21 cellular contexts compared by ENCODE assay signal in the genomic region with DNA sequence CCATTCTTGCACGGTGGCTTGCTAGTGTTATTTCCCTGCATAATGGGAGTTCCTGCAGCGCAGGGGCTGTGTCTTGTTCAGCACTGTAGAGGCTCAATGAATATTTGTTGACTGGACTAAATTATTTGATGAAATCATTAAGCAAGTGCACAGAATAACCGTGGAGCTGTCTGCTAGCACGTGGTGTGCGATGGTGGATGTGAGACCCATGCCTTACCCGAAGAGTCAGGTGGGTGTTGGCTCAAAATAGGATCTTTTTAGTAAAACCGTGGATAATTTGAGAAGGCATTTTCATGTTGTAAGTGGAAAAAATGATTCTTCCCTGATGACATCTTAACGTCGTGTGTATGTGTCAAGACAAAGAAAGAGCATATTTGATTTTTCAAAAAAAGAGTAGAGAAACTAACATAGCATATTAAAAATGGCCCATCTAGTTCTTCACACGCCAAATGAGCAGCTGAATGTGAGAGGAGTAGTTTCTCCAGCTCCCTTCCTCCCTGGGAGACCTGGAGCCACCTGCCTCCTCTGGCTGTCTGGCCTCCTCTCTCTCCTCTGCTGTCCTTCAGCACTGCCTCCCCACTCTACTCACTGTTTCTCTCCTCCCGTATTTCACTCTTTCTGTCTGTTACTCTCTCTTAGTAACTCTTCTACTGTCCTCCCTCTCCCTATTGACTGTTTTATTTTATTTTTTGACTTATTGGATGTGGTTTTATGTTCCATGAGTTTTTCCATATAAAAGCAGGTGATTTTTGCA. TPM values are rescaled to one million over a fixed set of nuclear protein-coding genes. Genes with fewer than 3 reads are reported as not detected.
DNase-seq lines count a peak whose midpoint lies in the region; ATAC-seq and TF ChIP-seq lines count a peak whose summit lies in the region.
"Had no signal": no experiment of that assay in that cellular context is flagged by ENCODE, and none has a peak within 500 bp of the region (broad histone marks: within the 10 kb centered on the region; RNA-seq: fewer than 3 reads in every experiment).

No MANE protein-coding gene starts in this region.

- H3K9me3 ChIP-seq in OCI-LY7 (ENCODE audit: low read length) (no peaks in the 10 kb centered on the region), tibial nerve (no peaks in the 10 kb centered on the region)
- H3K9me3 ChIP-seq: BE2C had no signal

- H3K79me2 ChIP-seq in OCI-LY7 (ENCODE audit: insufficient read depth, low read depth, low read length), result no peaks in the 10 kb centered on the region

- H3K36me3 ChIP-seq in H7 (replicated peaks; ENCODE audit: control insufficient read depth, insufficient read depth, low read length), result no peaks in the 10 kb centered on the region
- H3K36me3 ChIP-seq in OCI-LY7 (ENCODE audit: insufficient read depth, low read length), result peaks cover 5% of the 10 kb centered on the region
- no peaks in the 10 kb centered on the region for H3K36me3 ChIP-seq in tibial nerve
- H3K36me3 ChIP-seq: BE2C had no signal

- H2AFZ ChIP-seq in OCI-LY7 (ENCODE audit: low read length), result no peak overlapping the region

- H4K20me1 ChIP-seq in OCI-LY7 (ENCODE audit: insufficient read depth, low read length), result no peaks in the 10 kb centered on the region

- H3K9me2 ChIP-seq in OCI-LY7 (ENCODE audit: insufficient read depth, low read length), result no peaks in the 10 kb centered on the region

- no peak for ATAC-seq in GM21367 (IDR thresholded peaks at IDR 0.05; ENCODE audit: unreplicated experiment)
- ATAC-seq: Panc1 had no signal

- no peak overlapping the region for H3K27ac ChIP-seq in OCI-LY7 (ENCODE audit: low read depth, low read length, poor library complexity, severe bottlenecking)
- peak overlapping the region in 3 of 4 donors; percentile 28 to 78 (median 73) for H3K27ac ChIP-seq in tibial nerve

- POLR2A ChIA-PET in OCI-LY7 (lab: Charles Lee), result interaction anchor here (0.6 to 0.9 kb wide), 3 partner anchors 14 to 41 kb away, joined by 3 to 5 read pairs (median 5); no protein-coding TSS in a partner anchor

- no peak overlapping the region for H3K4me3 ChIP-seq in H7 (ENCODE audit: insufficient read depth, low read depth, low read length)
- H3K4me3 ChIP-seq in OCI-LY7 (ENCODE audit: low read depth, low read length, poor library complexity, severe bottlenecking), result no peak overlapping the region
- H3K4me3 ChIP-seq in tibial nerve, result no peak overlapping the region

- H3K27me3 ChIP-seq in H7 (ENCODE audit: control insufficient read depth, insufficient read depth, low read length) (peaks cover 17% of the 10 kb centered on the region), tibial nerve (no peaks in the 10 kb centered on the region)

- TF ChIP-seq EP300 in tibial nerve (IDR thresholded peaks at IDR 0.05), result no peak

- DNase-seq in H7 (peak; percentile 47), OCI-LY7 (ENCODE audit: low spot score) (no peak), left kidney (ENCODE audit: low read depth, low spot score) (peak; percentile 56), tibial nerve (ENCODE audit: low spot score in 2 of 2) (no peak), superior temporal gyrus (ENCODE audit: extremely low spot score) (no peak)
- no peak for DNase-seq in activated CD4-positive, alpha-beta T cell treated with anti-CD3 and anti-CD28 coated beads for 4 hours
- DNase-seq: BE2C, EL, GF-D8, H9, KG1, NCI-H1092, NCI-H1436 treated with DMSO at 0.1 percent for 48 hours, NCI-H2029, NCI-H226, NCI-H510A treated with DMSO at 0.1 percent for 48 hours, NCI-H748 treated with DMSO at 0.1 percent for 48 hours, SIG-M5 had no signal

- no peak for TF ChIP-seq CTCF in OCI-LY7 (conservative IDR thresholded peaks at IDR 0.05; ENCODE audit: low read length)
- no peak for TF ChIP-seq CTCF in tibial nerve (IDR thresholded peaks at IDR 0.05)

- peaks cover 26% of the 10 kb centered on the region for H3K4me1 ChIP-seq in OCI-LY7 (ENCODE audit: insufficient read depth, low read length, poor library complexity, severe bottlenecking)
- H3K4me1 ChIP-seq in tibial nerve, result peaks cover 0 to 29% (median 10%) of the 10 kb centered on the region in 4 donors
- H3K4me1 ChIP-seq: BE2C had no signal

- no TSS peak for BruUV-seq in OCI-LY7 (replicated peaks; lab: Mats Ljungman, UMichigan)

- WGBS in tibial nerve, 2 donors, result 64 to 68% methylated on average over 11 of the region's 11 CpGs

- CTCF ChIA-PET in OCI-LY7 (lab: Charles Lee; ENCODE audit: unreplicated experiment), result no interaction called here

- intact Hi-C loops in OCI-LY7 (cut with micrococcal nuclease; ENCODE audit: unreplicated experiment), result no loop called here

- peak overlapping the region; percentile 14; the same call in 1 of the 2 replicates for H3K4me2 ChIP-seq in OCI-LY7 (ENCODE audit: low read length)

- no peak for TF ChIP-seq POLR2A in tibial nerve (IDR thresholded peaks at IDR 0.05)

RNA-seq across cellular contexts. Expression of a gene that starts 6.3 kb away (rescaled TPM):
- total RNA-seq in H7 (2014; rRNA removed; shearing (Covaris generic)), result 0.07 and 0.21 TPM in 2 replicates
- 8.1 and 11.6 TPM in 2 replicates for total RNA-seq in OCI-LY7 (2014; rRNA removed; shearing (Covaris generic))
- 37.4 and 40.3 TPM in 2 replicates for total RNA-seq in OCI-LY7 (2022)
- total RNA-seq in tibial nerve, result 10 to 100 TPM in 2 of 4 donors, 1 to 10 TPM in 2; 1.8 to 15.5 (median 7.9) TPM
- total RNA-seq: A673 had no signal

Comparison
In these comparisons a context has a peak if more than half of its experiments do, and no peak if none do; other contexts are left out.
1. DNase-seq: peak in H7 (single experiment) and left kidney (single experiment); none in OCI-LY7 (single experiment), tibial nerve (0 of 2), superior temporal gyrus (single experiment) and activated CD4-positive, alpha-beta T cell treated with anti-CD3 and anti-CD28 coated beads for 4 hours (0 of 2).